ENCODE assay signal across 1 cellular context in genomic region chr19:45717131-45717982, GRCh38.
TF ChIP-seq lines count a peak whose summit lies in the region.

No MANE protein-coding gene starts in this region.

TF ChIP-seq in A549, 52 proteins besides CTCF, POLR2A, EP300 and RAD21 (continued from another document):
- no peak for TF ChIP-seq CHD4 (IDR thresholded peaks at IDR 0.05; ENCODE audit: borderline replicate concordance)
- peak; percentile 68 for TF ChIP-seq BHLHE40 (IDR thresholded peaks at IDR 0.05; ENCODE audit: low read depth, low read length)
- peak; percentile 39 for TF ChIP-seq CHD2 (IDR thresholded peaks at IDR 0.05; ENCODE audit: low read length, partially characterized antibody)
- TF ChIP-seq SMC3 (IDR thresholded peaks at IDR 0.05): 0 out of 3 replicates have a peak, but pooled peaks have one; percentile 15
- peak; percentile 72 for TF ChIP-seq E2F6 (IDR thresholded peaks at IDR 0.05; ENCODE audit: borderline replicate concordance, low read depth)
- no peak for TF ChIP-seq HES2 (IDR thresholded peaks at IDR 0.05)
- TF ChIP-seq ZFP36 (IDR thresholded peaks at IDR 0.05; ENCODE audit: borderline replicate concordance, partially characterized antibody): peak; percentile 100
- TF ChIP-seq MAZ (IDR thresholded peaks at IDR 0.05; ENCODE audit: borderline replicate concordance, low read depth, low read length): peak; percentile 37; the same call in 1 of the 2 replicates
- no peak for TF ChIP-seq HOXB5 (CRISPR knock-in tag; IDR thresholded peaks at IDR 0.05)
- peak; percentile 92 for TF ChIP-seq MAX (IDR thresholded peaks at IDR 0.05)
- no peak for TF ChIP-seq HMGXB4 (CRISPR knock-in tag; IDR thresholded peaks at IDR 0.05; ENCODE audit: borderline replicate concordance)
- no peak for TF ChIP-seq REST (IDR thresholded peaks at IDR 0.05)
- TF ChIP-seq KDM5A (IDR thresholded peaks at IDR 0.05): no peak
- peak; percentile 78; the same call in 1 of the 2 replicates for TF ChIP-seq RARB (CRISPR knock-in tag; IDR thresholded peaks at IDR 0.05)
- TF ChIP-seq SREBF2 (IDR thresholded peaks at IDR 0.05): no peak
- TF ChIP-seq MAFK (IDR thresholded peaks at IDR 0.05; ENCODE audit: partially characterized antibody): no peak
- TF ChIP-seq NPAS2 (CRISPR knock-in tag; IDR thresholded peaks at IDR 0.05; ENCODE audit: borderline replicate concordance): no peak
- peak; percentile 48; the same call in 1 of the 2 replicates for TF ChIP-seq ELK1 (IDR thresholded peaks at IDR 0.05; ENCODE audit: low read depth, low read length)
- no peak for TF ChIP-seq TFCP2L1 (CRISPR knock-in tag; IDR thresholded peaks at IDR 0.05)
- TF ChIP-seq ZC3H11A (IDR thresholded peaks at IDR 0.05): no peak
- TF ChIP-seq EHF (CRISPR knock-in tag; IDR thresholded peaks at IDR 0.05): 0 out of 2 replicates have a peak, but pooled peaks have one; percentile 33
- peak; percentile 83 to 92 for TF ChIP-seq JUN (IDR thresholded peaks at IDR 0.05)
- no peak for TF ChIP-seq ZSCAN20 (CRISPR knock-in tag; IDR thresholded peaks at IDR 0.05)
- TF ChIP-seq POLR2AphosphoS2 (conservative IDR thresholded peaks at IDR 0.05; ENCODE audit: low read length): no peak
- TF ChIP-seq CBX2 (IDR thresholded peaks at IDR 0.05; ENCODE audit: borderline replicate concordance, low read depth): no peak
- peak; percentile 83; the same call in 1 of the 2 replicates for TF ChIP-seq MYC (IDR thresholded peaks at IDR 0.05; ENCODE audit: borderline replicate concordance, low read length)
- TF ChIP-seq FOXS1 (CRISPR knock-in tag; IDR thresholded peaks at IDR 0.05): no peak
- no peak for TF ChIP-seq RCOR1 (IDR thresholded peaks at IDR 0.05; ENCODE audit: low read depth, low read length)
- TF ChIP-seq HDAC2 (IDR thresholded peaks at IDR 0.05): no peak
- TF ChIP-seq ESRRA (IDR thresholded peaks at IDR 0.05; ENCODE audit: borderline replicate concordance, low read length): peak; percentile 70; the same call in 1 of the 2 replicates
- no peak for TF ChIP-seq RNF2 (IDR thresholded peaks at IDR 0.05; ENCODE audit: borderline replicate concordance, low read depth)
- TF ChIP-seq PHF8 (IDR thresholded peaks at IDR 0.05; ENCODE audit: borderline replicate concordance, low read depth): no peak
- no peak for TF ChIP-seq ATOH8 (CRISPR knock-in tag; IDR thresholded peaks at IDR 0.05; ENCODE audit: low read depth)
- TF ChIP-seq NFE2L2 (conservative IDR thresholded peaks at IDR 0.05; ENCODE audit: low read length): no peak
- TF ChIP-seq USF2 (IDR thresholded peaks at IDR 0.05): peak; percentile 99
- no peak for TF ChIP-seq HOXA7 (CRISPR knock-in tag; IDR thresholded peaks at IDR 0.05)
- TF ChIP-seq NR3C1 (IDR thresholded peaks at IDR 0.05): no peak
TF ChIP-seq in A549: peak in this region for 20.
